Comparison of ENCODE assay signal across 1 cellular context in the genomic region with DNA sequence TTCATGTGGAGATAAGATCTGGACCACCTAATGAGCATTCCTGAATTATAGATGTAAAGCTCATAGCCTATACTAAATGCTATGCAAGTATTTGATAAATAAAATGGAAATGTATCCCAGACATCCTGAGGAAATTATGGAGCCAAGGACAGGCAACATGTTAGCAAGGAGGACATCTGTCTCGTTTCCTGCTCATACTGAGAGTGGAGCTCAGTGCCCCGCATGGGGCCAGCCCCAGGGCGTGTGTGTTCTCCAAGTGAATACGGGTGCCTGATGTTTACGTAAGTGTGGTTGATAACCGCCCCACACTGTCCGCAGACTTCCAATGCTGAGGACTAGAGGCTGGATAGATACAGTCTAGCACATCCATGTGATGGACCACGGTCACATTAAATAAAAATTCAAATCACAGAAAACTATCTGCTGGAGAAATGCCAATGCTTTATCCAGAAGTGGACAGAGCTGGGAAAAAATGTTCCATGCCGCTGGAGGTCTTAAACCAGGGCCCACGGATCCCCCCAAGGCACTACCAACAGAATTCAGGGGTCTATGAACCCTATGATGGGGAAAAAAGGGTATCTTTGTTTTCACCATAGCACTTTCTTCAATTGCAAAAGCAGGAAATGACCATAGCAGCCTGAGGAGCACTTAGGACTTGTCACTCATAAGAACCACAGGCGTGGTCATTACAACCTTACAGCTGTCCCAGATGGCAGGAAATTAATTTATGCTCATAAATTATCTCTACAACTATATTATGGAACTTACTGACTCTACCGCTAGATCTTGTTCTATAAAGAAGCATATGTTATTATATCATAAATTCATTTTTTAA.
TF ChIP-seq lines count a peak whose summit lies in the region.

No MANE protein-coding gene starts in this region.

TF ChIP-seq in HepG2, 621 proteins besides CTCF, POLR2A, EP300 and RAD21:
- TF ChIP-seq, protein P1, sequence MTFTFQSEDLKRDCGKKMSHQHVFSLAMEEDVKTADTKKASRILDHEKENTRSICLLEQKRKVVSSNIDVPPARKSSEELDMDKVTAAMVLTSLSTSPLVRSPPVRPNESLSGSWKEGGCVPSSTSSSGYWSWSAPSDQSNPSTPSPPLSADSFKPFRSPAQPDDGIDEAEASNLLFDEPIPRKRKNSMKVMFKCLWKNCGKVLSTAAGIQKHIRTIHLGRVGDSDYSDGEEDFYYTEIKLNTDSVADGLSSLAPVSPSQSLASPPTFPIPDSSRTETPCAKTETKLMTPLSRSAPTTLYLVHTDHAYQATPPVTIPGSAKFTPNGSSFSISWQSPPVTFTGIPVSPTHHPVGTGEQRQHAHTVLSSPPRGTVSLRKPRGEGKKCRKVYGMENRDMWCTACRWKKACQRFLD (CRISPR knock-in tag; IDR thresholded peaks at IDR 0.05; ENCODE audit: borderline replicate concordance): no peak
- TF ChIP-seq ZNF878 (CRISPR knock-in tag; IDR thresholded peaks at IDR 0.05): 0 out of 2 replicates have a peak, but pooled peaks have one; percentile 28
